ENCODE assay signal across 15 cellular contexts in the genomic region with DNA sequence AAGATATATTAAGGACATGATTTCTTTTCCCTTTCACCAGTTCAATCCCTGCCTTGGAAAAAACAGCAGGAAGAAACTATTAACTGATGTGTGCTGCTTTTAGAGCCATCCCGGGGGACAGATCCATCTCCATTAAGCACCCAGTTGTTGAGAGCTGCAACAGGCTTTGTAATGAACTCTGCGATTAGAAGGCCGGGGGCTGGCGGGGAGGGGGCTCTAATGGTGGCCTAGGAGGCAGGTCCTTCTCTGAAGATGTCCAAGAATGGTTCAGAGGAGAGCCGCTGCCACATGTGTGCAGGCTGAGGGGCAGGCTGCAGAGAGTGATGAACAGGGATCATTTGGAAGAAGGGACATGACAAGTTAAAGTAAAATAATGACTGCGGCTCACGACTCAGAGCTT.
A peak's percentile ranks its signal among the peaks of the same experiment; 100 is the strongest.
DNase-seq lines count a peak whose midpoint lies in the region; TF ChIP-seq lines count a peak whose summit lies in the region.
"Had no signal": no experiment of that assay in that cellular context is flagged by ENCODE, and none has a peak within 500 bp of the region (broad histone marks: within the 10 kb centered on the region; RNA-seq: fewer than 3 reads in every experiment).

No MANE protein-coding gene starts in this region.

- no peak for TF ChIP-seq CTCF in endodermal cell (conservative IDR thresholded peaks at IDR 0.05)
- no peak for TF ChIP-seq CTCF in nephron progenitor cell (IDR thresholded peaks at IDR 0.05)
- no peak for TF ChIP-seq CTCF in type B pancreatic cell (conservative IDR thresholded peaks at IDR 0.05)

- H3K9me3 Mint-ChIP-seq in endodermal cell (peaks cover 26% of the 10 kb centered on the region), nephron progenitor cell (peaks cover 51% of the 10 kb centered on the region), type B pancreatic cell (no peaks in the 10 kb centered on the region)
- H3K9me3 Mint-ChIP-seq: CD8-positive, alpha-beta T cell had no signal

- H3K27me3 ChIP-seq in endodermal cell (ENCODE audit: control insufficient read depth, insufficient read depth, low read length, poor library complexity, severe bottlenecking): no peaks in the 10 kb centered on the region
- H3K27me3 ChIP-seq: BLaER1 treated with 17β-estradiol and CSF1 and Interleukin-3, amounts not matched to agents 10 nM and 100 nM had no signal

- H3K4me3 Mint-ChIP-seq in endodermal cell (no peak overlapping the region), nephron progenitor cell (no peak overlapping the region), type B pancreatic cell (peak overlapping the region; percentile 16)
- H3K4me3 Mint-ChIP-seq: B cell; CD8-positive, alpha-beta T cell; GM23338 had no signal

- peaks cover 12% of the 10 kb centered on the region for H3K9me3 ChIP-seq in endodermal cell (ENCODE audit: control insufficient read depth, low read length)

- H3K27ac Mint-ChIP-seq in endodermal cell (no peak overlapping the region), nephron progenitor cell (no peak overlapping the region), type B pancreatic cell (no peak overlapping the region)
- H3K27ac Mint-ChIP-seq: B cell; CD8-positive, alpha-beta T cell; GM23338 had no signal

- no peaks in the 10 kb centered on the region for H3K4me1 Mint-ChIP-seq in endodermal cell
- H3K4me1 Mint-ChIP-seq in nephron progenitor cell: peaks cover 23% of the 10 kb centered on the region
- peaks cover 16% of the 10 kb centered on the region for H3K4me1 Mint-ChIP-seq in type B pancreatic cell (ENCODE audit: unreplicated experiment)
- H3K4me1 Mint-ChIP-seq: B cell, GM23338 had no signal

- H3K36me3 Mint-ChIP-seq in endodermal cell (ENCODE audit: low read depth) (peaks cover 21% of the 10 kb centered on the region), nephron progenitor cell (ENCODE audit: low read depth) (peaks cover 58% of the 10 kb centered on the region), type B pancreatic cell (peaks cover 21% of the 10 kb centered on the region)
- H3K36me3 Mint-ChIP-seq: CD8-positive, alpha-beta T cell had no signal

- DNase-seq in NCI-H82 (lab: John Stamatoyannopoulos, UW): peak; percentile 37
- DNase-seq in NCI-H82 treated with DMSO at 0.1 percent for 48 hours (lab: John Stamatoyannopoulos, UW; ENCODE audit: unreplicated experiment): no peak
- peak; percentile 36 for DNase-seq in endodermal cell
- DNase-seq in nephron progenitor cell: peak; percentile 68
- DNase-seq in type B pancreatic cell (ENCODE audit: extremely low spot score, unreplicated experiment): no peak
- no peak for DNase-seq in anterior cingulate cortex (lab: John Stamatoyannopoulos, UW)
- no peak for DNase-seq in KG1 (lab: John Stamatoyannopoulos, UW)
- DNase-seq in UCSD-AML1 (lab: John Stamatoyannopoulos, UW; ENCODE audit: unreplicated experiment): no peak
- DNase-seq: Calu3; CD8-positive, alpha-beta T cell; DMS79 treated with DMSO at 0.1 percent for 48 hours; GF-D8 had no signal

- H3K27ac ChIP-seq in endodermal cell (ENCODE audit: low read depth, low read length): no peak overlapping the region
- H3K27ac ChIP-seq: BLaER1 treated with 17β-estradiol and CSF1 and Interleukin-3, amounts not matched to agents 10 nM and 100 nM had no signal

- no peaks in the 10 kb centered on the region for H3K4me1 ChIP-seq in endodermal cell (ENCODE audit: control insufficient read depth, insufficient read depth, low read length)
- H3K4me1 ChIP-seq: BLaER1 treated with 17β-estradiol and CSF1 and Interleukin-3, amounts not matched to agents 10 nM and 100 nM had no signal

- H3K4me3 ChIP-seq in endodermal cell (ENCODE audit: low read length): no peak overlapping the region
- H3K4me3 ChIP-seq: BLaER1 treated with 17β-estradiol and CSF1 and Interleukin-3, amounts not matched to agents 10 nM and 100 nM; GM23338 had no signal

- no peak overlapping the region for H3K9ac ChIP-seq in endodermal cell (ENCODE audit: extremely low read depth, low read length, poor library complexity, severe bottlenecking)
- H3K9ac ChIP-seq: BLaER1 treated with 17β-estradiol and CSF1 and Interleukin-3, amounts not matched to agents 10 nM and 100 nM had no signal

- H3K36me3 ChIP-seq in endodermal cell (ENCODE audit: control insufficient read depth, insufficient read depth, low read length): no peaks in the 10 kb centered on the region
- H3K36me3 ChIP-seq: BLaER1 treated with 17β-estradiol and CSF1 and Interleukin-3, amounts not matched to agents 10 nM and 100 nM had no signal

- H3K27me3 Mint-ChIP-seq in endodermal cell (ENCODE audit: insufficient read depth): no peaks in the 10 kb centered on the region
- H3K27me3 Mint-ChIP-seq in nephron progenitor cell (ENCODE audit: low read depth, poor library complexity): peaks cover 48% of the 10 kb centered on the region
- peaks cover 47% of the 10 kb centered on the region for H3K27me3 Mint-ChIP-seq in type B pancreatic cell

- WGBS in endodermal cell (ENCODE audit: insufficient coverage in 1 of 2, insufficient read length in 1 of 2), 2 experiments: 90% methylated on average over 4 to 7 of the region's 7 CpGs

Comparison
In these comparisons a context has a peak if more than half of its experiments do, and no peak if none do; other contexts are left out.
1. DNase-seq: peak in NCI-H82 (single experiment), endodermal cell (single experiment) and nephron progenitor cell (single experiment); none in NCI-H82 treated with DMSO at 0.1 percent for 48 hours (single experiment), type B pancreatic cell (single experiment), anterior cingulate cortex (0 of 58), KG1 (single experiment) and UCSD-AML1 (single experiment).